Comparison of ENCODE assay signal across 27 cellular contexts in the genomic region with DNA sequence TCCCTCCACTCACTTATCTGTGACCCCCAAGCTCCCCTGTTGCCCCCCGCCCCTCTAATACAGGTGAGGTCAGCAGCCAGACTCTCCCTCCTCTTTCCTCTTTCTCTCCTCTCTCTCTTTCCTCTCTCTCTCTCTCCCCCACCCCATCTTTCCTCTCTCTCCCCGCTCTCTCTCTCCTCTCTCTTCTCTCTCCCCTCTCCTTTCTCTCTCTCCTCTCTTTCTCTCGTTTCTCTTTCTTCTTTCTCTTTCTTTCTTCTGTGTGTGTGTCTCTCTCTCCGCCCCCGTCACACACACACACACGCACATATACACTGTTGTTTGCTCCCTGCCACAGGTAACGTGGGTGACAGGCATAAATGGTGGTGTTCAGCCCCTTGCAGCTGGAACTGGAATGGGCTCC. TPM values are rescaled to one million over a fixed set of nuclear protein-coding genes. Genes with fewer than 3 reads are reported as not detected.
"Had no signal": no experiment of that assay in that cellular context is flagged by ENCODE, and none has a peak within 500 bp of the region (broad histone marks: within the 10 kb centered on the region; RNA-seq: fewer than 3 reads in every experiment).

No MANE protein-coding gene starts in this region.

- H3K4me3 Mint-ChIP-seq: endodermal cell; nephron progenitor cell; stimulated activated memory B cell treated with anti-CD40 and anti-IgM and Interleukin-4, amounts not matched to agents 10 μg/mL and 1 μg/mL and 100 μg/mL, for 72 hours; stimulated activated naive CD8-positive, alpha-beta T cell treated with anti-CD3 and anti-CD28 coated beads, Interleukin-15, Interleukin-2, amounts not matched to agents 100 ng/mL and 50 ng/mL, for 24 hours had no signal

- H3K27ac Mint-ChIP-seq: endodermal cell; naive thymus-derived CD4-positive, alpha-beta T cell; nephron progenitor cell; stimulated activated memory B cell treated with anti-CD40 and anti-IgM and Interleukin-4, amounts not matched to agents 10 μg/mL and 1 μg/mL and 100 μg/mL, for 72 hours; stimulated activated naive CD8-positive, alpha-beta T cell treated with anti-CD3 and anti-CD28 coated beads, Interleukin-15, Interleukin-2, amounts not matched to agents 100 ng/mL and 50 ng/mL, for 24 hours had no signal

- DNase-seq: effector CD4-positive, alpha-beta T cell; erythroblast; foreskin keratinocyte; head of caudate nucleus; left colon; left ventricle myocardium superior; naive thymus-derived CD4-positive, alpha-beta T cell; nephron progenitor cell; stimulated activated CD4-positive, alpha-beta T cell treated with anti-CD3 and anti-CD28 coated beads, Interleukin-15, amount 100 ng/mL, for 24 hours; stimulated activated CD4-positive, alpha-beta T cell treated with anti-CD3 and anti-CD28 coated beads, Interleukin-1b, Interleukin-23, amount 100 ng/mL, for 48 hours; stimulated activated CD4-positive, alpha-beta T cell treated with anti-CD3 and anti-CD28 coated beads, Interleukin-4, amount 100 ng/mL, for 24 hours; tibial artery; upper lobe of right lung had no signal

- H3K9me3 Mint-ChIP-seq: endodermal cell; naive thymus-derived CD4-positive, alpha-beta T cell; nephron progenitor cell; stimulated activated memory B cell treated with anti-CD40 and anti-IgM and Interleukin-4, amounts not matched to agents 10 μg/mL and 1 μg/mL and 100 μg/mL, for 72 hours; stimulated activated naive CD8-positive, alpha-beta T cell treated with anti-CD3 and anti-CD28 coated beads, Interleukin-15, Interleukin-2, amounts not matched to agents 100 ng/mL and 50 ng/mL, for 24 hours had no signal

- H3K4me1 ChIP-seq: foreskin keratinocyte, tibial artery, upper lobe of right lung had no signal

- H3K9me3 ChIP-seq: neutrophil, spleen, tibial artery, upper lobe of right lung had no signal

- H3K27ac ChIP-seq: coronary artery, foreskin keratinocyte, hepatocyte, neutrophil, spleen, tibial artery, upper lobe of right lung had no signal

- H3K4me3 ChIP-seq: coronary artery, hepatocyte, lung, spleen, tibial artery, upper lobe of right lung had no signal

- H3K4me1 Mint-ChIP-seq: endodermal cell; stimulated activated memory B cell treated with anti-CD40 and anti-IgM and Interleukin-4, amounts not matched to agents 10 μg/mL and 1 μg/mL and 100 μg/mL, for 72 hours had no signal

- FAIRE-seq: endothelial cell of umbilical vein had no signal

- H3K79me2 ChIP-seq: hepatocyte had no signal

- H3K36me3 Mint-ChIP-seq: naive thymus-derived CD4-positive, alpha-beta T cell; stimulated activated memory B cell treated with anti-CD40 and anti-IgM and Interleukin-4, amounts not matched to agents 10 μg/mL and 1 μg/mL and 100 μg/mL, for 72 hours had no signal

- H2AFZ ChIP-seq: hepatocyte had no signal

- H3K4me2 ChIP-seq: hepatocyte had no signal

- H3K27me3 ChIP-seq: hepatocyte had no signal

- H3K36me3 ChIP-seq: neutrophil, spleen, tibial artery, upper lobe of right lung had no signal

- ATAC-seq: foreskin keratinocyte; left ventricle myocardium superior; naive thymus-derived CD4-positive, alpha-beta T cell; sciatic nerve; stimulated activated memory B cell treated with anti-CD40 and anti-IgM and Interleukin-4, amounts not matched to agents 10 μg/mL and 1 μg/mL and 100 μg/mL, for 72 hours; upper lobe of right lung had no signal

RNA-seq across cellular contexts. Expression of a gene that starts 51.0 kb away (rescaled TPM):
- total RNA-seq: endothelial cell of umbilical vein, mononuclear cell, pulmonary artery endothelial cell, skeletal muscle tissue, temporal lobe had no signal
